Comparison of ENCODE assay signal across 25 cellular contexts in the genomic region with DNA sequence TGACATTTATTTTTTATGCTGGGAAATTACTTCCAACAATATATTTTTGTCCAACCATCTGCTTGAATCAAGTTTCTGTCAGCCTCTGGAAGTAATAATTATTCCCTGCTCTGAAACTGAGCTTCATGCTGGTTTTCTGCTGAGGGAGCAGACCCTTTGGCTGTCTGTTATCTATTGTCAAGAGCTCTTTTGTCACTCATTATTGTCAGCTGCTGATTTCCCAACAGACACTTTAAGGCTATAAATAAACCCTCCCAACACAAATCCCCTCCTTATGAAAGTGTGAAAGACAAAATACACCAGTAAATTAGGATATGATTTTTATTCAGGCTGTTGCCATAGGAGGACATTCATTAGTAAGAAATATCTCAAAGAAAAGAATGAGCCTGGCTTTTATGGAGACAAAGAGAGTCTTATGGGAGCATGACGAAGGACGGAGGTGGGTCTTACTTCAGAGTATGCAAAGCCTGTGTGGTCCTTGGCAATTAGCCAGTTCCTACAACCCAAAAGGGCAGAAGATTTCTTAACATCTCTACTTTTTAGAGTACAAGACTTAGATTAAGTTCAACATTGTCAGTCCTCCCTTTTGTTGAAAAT.
DNase-seq lines count a peak whose midpoint lies in the region; ATAC-seq, FAIRE-seq and TF ChIP-seq lines count a peak whose summit lies in the region.
"Had no signal": no experiment of that assay in that cellular context is flagged by ENCODE, and none has a peak within 500 bp of the region (broad histone marks: within the 10 kb centered on the region; RNA-seq: fewer than 3 reads in every experiment).

No MANE protein-coding gene starts in this region.

- H3K27me3 ChIP-seq in neural progenitor cell: no peaks in the 10 kb centered on the region
- H3K27me3 ChIP-seq in small intestine (ENCODE audit: control insufficient read depth in 2 of 2, insufficient read depth in 2 of 2, low read length in 2 of 2): no peaks in the 10 kb centered on the region

- H3K4me3 Mint-ChIP-seq in glutamatergic neuron (ENCODE audit: unreplicated experiment) (no peak overlapping the region), neural progenitor cell (no peak overlapping the region)
- H3K4me3 Mint-ChIP-seq: CD4-positive, CD25-positive, alpha-beta regulatory T cell; memory B cell; naive B cell; stimulated activated naive B cell treated with anti-CD40 and anti-IgM and Interleukin-4, amounts not matched to agents 10 μg/mL and 1 μg/mL and 100 μg/mL, for 72 hours; T-cell had no signal

- WGBS in small intestine, 3 donors: 93 to 98% (median 94%) methylated on average over 2 of the region's 2 CpGs

- peak overlapping the region; percentile 29 for H3K27ac Mint-ChIP-seq in glutamatergic neuron (ENCODE audit: unreplicated experiment)
- H3K27ac Mint-ChIP-seq in neural progenitor cell: peak overlapping the region; percentile 42
- H3K27ac Mint-ChIP-seq: activated T-helper 2 cell treated with anti-CD3 and anti-CD28 coated beads, Interferon-gamma antibody, Interleukin-2, Interleukin-4, amounts not matched to agents 10 μg/mL and 5 μg/mL and 100 μg/mL, durations not matched to agents 14 hours and 24 hours and 36 hours; memory B cell; naive B cell; stimulated activated naive B cell treated with anti-CD40 and anti-IgM and Interleukin-4, amounts not matched to agents 10 μg/mL and 1 μg/mL and 100 μg/mL, for 72 hours; T-cell had no signal

- H3K36me3 Mint-ChIP-seq in glutamatergic neuron (ENCODE audit: unreplicated experiment) (no peaks in the 10 kb centered on the region), neural progenitor cell (peaks cover 4% of the 10 kb centered on the region)

- no peak overlapping the region for H2AFZ ChIP-seq in neural progenitor cell (replicated peaks)
- H2AFZ ChIP-seq: parathyroid adenoma had no signal

- H3K9me3 Mint-ChIP-seq in glutamatergic neuron (ENCODE audit: unreplicated experiment) (peaks cover 1% of the 10 kb centered on the region), neural progenitor cell (peaks cover 4% of the 10 kb centered on the region)
- H3K9me3 Mint-ChIP-seq: activated T-helper 2 cell treated with anti-CD3 and anti-CD28 coated beads, Interferon-gamma antibody, Interleukin-2, Interleukin-4, amounts not matched to agents 10 μg/mL and 5 μg/mL and 100 μg/mL, durations not matched to agents 14 hours and 24 hours and 36 hours; memory B cell; T-cell had no signal

- no peak overlapping the region for H3K9ac ChIP-seq in neural progenitor cell
- H3K9ac ChIP-seq: parathyroid adenoma had no signal

- peaks cover 10% of the 10 kb centered on the region for H3K4me1 ChIP-seq in neural progenitor cell
- H3K4me1 ChIP-seq in small intestine (ENCODE audit: control insufficient read depth in 2 of 2, insufficient read depth in 1 of 2, low read depth in 1 of 2, low read length in 1 of 2): peaks cover 0 to 2% of the 10 kb centered on the region in 2 donors
- H3K4me1 ChIP-seq: parathyroid adenoma had no signal

- no peaks in the 10 kb centered on the region for H3F3A ChIP-seq in neural progenitor cell (ENCODE audit: low read depth)

- no peaks in the 10 kb centered on the region for H3K36me3 ChIP-seq in neural progenitor cell
- no peaks in the 10 kb centered on the region for H3K36me3 ChIP-seq in small intestine (ENCODE audit: control insufficient read depth in 2 of 2, insufficient read depth in 2 of 2, low read length in 2 of 2)

- H3K9me3 ChIP-seq in neural progenitor cell (ENCODE audit: low read depth) (no peaks in the 10 kb centered on the region), small intestine (ENCODE audit: control insufficient read depth, low read depth) (no peaks in the 10 kb centered on the region)

- H3K27ac ChIP-seq in neural progenitor cell (no peak overlapping the region), small intestine (ENCODE audit: low read depth in 1 of 2, low read length in 1 of 2) (no peak overlapping the region)
- H3K27ac ChIP-seq: HL-60, parathyroid adenoma had no signal

- H3K4me3 ChIP-seq in neural progenitor cell: no peak overlapping the region
- H3K4me3 ChIP-seq in small intestine (ENCODE audit: low read depth in 1 of 2, low read length in 2 of 2): no peak overlapping the region

- TF ChIP-seq CTCF in glutamatergic neuron (IDR thresholded peaks at IDR 0.05; ENCODE audit: partially characterized antibody, unreplicated experiment): no peak
- TF ChIP-seq CTCF in neural progenitor cell (IDR thresholded peaks at IDR 0.05): no peak

- H3K79me2 ChIP-seq in neural progenitor cell (ENCODE audit: low read depth): no peaks in the 10 kb centered on the region
- H3K79me2 ChIP-seq: parathyroid adenoma had no signal

- FAIRE-seq in small intestine (lab: Jason Lieb, UNC): no peak
- FAIRE-seq: bronchial epithelial cell, keratinocyte had no signal

- no peak overlapping the region for H3K4me2 ChIP-seq in neural progenitor cell

- ATAC-seq in GM21786 (IDR thresholded peaks at IDR 0.05; ENCODE audit: unreplicated experiment) (no peak), HG03139 (IDR thresholded peaks at IDR 0.05; ENCODE audit: unreplicated experiment) (no peak)
- ATAC-seq: stimulated activated naive B cell treated with anti-CD40 and anti-IgM and Interleukin-4, amounts not matched to agents 10 μg/mL and 1 μg/mL and 100 μg/mL, for 72 hours; T-cell had no signal

- peaks cover 20% of the 10 kb centered on the region for H3K4me1 Mint-ChIP-seq in glutamatergic neuron (ENCODE audit: low read depth, unreplicated experiment)
- H3K4me1 Mint-ChIP-seq in neural progenitor cell: peaks cover 30% of the 10 kb centered on the region
- H3K4me1 Mint-ChIP-seq: naive B cell had no signal

- H3K27me3 Mint-ChIP-seq in glutamatergic neuron (ENCODE audit: unreplicated experiment) (peaks cover 2% of the 10 kb centered on the region), neural progenitor cell (ENCODE audit: insufficient read depth, low read depth) (no peaks in the 10 kb centered on the region)
- H3K27me3 Mint-ChIP-seq: CD4-positive, CD25-positive, alpha-beta regulatory T cell; memory B cell; naive B cell; stimulated activated naive B cell treated with anti-CD40 and anti-IgM and Interleukin-4, amounts not matched to agents 10 μg/mL and 1 μg/mL and 100 μg/mL, for 72 hours; T-cell had no signal

- H4K20me1 ChIP-seq in neural progenitor cell (ENCODE audit: low read depth): no peaks in the 10 kb centered on the region

- DNase-seq in NCI-H1417 (lab: John Stamatoyannopoulos, UW) (peak; percentile 39 to 93 (median 71)), NCI-H345 treated with DMSO at 0.1 percent for 48 hours (lab: John Stamatoyannopoulos, UW; ENCODE audit: unreplicated experiment) (peak; percentile 67), glutamatergic neuron (no peak), neural progenitor cell (ENCODE audit: low spot score) (peak; percentile 7), glomerular visceral epithelial cell (ENCODE audit: extremely low spot score) (no peak), small intestine (no peak)
- DNase-seq: activated CD4-positive, alpha-beta T cell treated with anti-CD3 and anti-CD28 coated beads for 48 hours; CD4-positive, CD25-positive, alpha-beta regulatory T cell; dermis blood vessel endothelial cell; DMS53; MM.1S; naive B cell; NCI-H2029; NCI-H524; stimulated activated CD4-positive, alpha-beta T cell treated with anti-CD3 and anti-CD28 coated beads, Interleukin-2, amount 100 ng/mL, for 24 hours; stimulated activated naive B cell treated with anti-CD40 and anti-IgM and Interleukin-4, amounts not matched to agents 10 μg/mL and 1 μg/mL and 100 μg/mL, for 72 hours; T-cell had no signal

Comparison
In these comparisons a context has a peak if more than half of its experiments do, and no peak if none do; other contexts are left out.
1. DNase-seq: peak in NCI-H1417 (3 of 3), NCI-H345 treated with DMSO at 0.1 percent for 48 hours (single experiment) and neural progenitor cell (single experiment); none in glutamatergic neuron (single experiment), glomerular visceral epithelial cell (single experiment) and small intestine (single experiment).